In genomic region chr15:96349034-96349932, GRCh38 we compare ENCODE assay signal across 15 cellular contexts. TPM values are rescaled to one million over a fixed set of nuclear protein-coding genes. Genes with fewer than 3 reads are reported as not detected.
DNase-seq lines count a peak whose midpoint lies in the region; FAIRE-seq and TF ChIP-seq lines count a peak whose summit lies in the region.
"Had no signal": no experiment of that assay in that cellular context is flagged by ENCODE, and none has a peak within 500 bp of the region (broad histone marks: within the 10 kb centered on the region; RNA-seq: fewer than 3 reads in every experiment).

No MANE protein-coding gene starts in this region.

- DNase-seq in A673 (ENCODE audit: low spot score) = no peak
- no peak for DNase-seq in adipocyte (ENCODE audit: low read depth)
- DNase-seq in fibroblast of the aortic adventitia (ENCODE audit: low read depth) = peak; percentile 37
- no peak for DNase-seq in urothelium cell line (ENCODE audit: low spot score)
- no peak for DNase-seq in stimulated activated CD4-positive, alpha-beta T cell treated with anti-CD3 and anti-CD28 coated beads, Interleukin-4, amount 100 ng/mL, for 4 hours
- no peak for DNase-seq in HUDEP-2 (lab: John Stamatoyannopoulos, UW; ENCODE audit: unreplicated experiment in 76 of 76)
- DNase-seq in NCI-H774 (lab: John Stamatoyannopoulos, UW) = no peak
- DNase-seq: activated naive CD4-positive, alpha-beta T cell treated with anti-CD3 and anti-CD28 coated beads, Interleukin-2, amount 50 U/mL, for 16 hours; HCEC 1CT; naive B cell; NCI-H1105; WERI-Rb-1 had no signal

- H3K36me3 ChIP-seq in A673 (ENCODE audit: insufficient read depth, low read length, poor library complexity, severe bottlenecking) = no peaks in the 10 kb centered on the region
- H3K36me3 ChIP-seq in adipocyte (ENCODE audit: control insufficient read depth, insufficient read depth, low read length, severe bottlenecking) = peaks cover 18% of the 10 kb centered on the region
- H3K36me3 ChIP-seq in parathyroid adenoma (ENCODE audit: control insufficient read depth, insufficient read depth, low read length) = no peaks in the 10 kb centered on the region
- H3K36me3 ChIP-seq: WERI-Rb-1 had no signal

- intact Hi-C loops in A673 (cut with micrococcal nuclease; ENCODE audit: unreplicated experiment) = loop anchor here (5.0 to 10.0 kb wide), 2 partner anchors 1054 to 1092 kb away; no protein-coding TSS in a partner anchor

- H3K27ac ChIP-seq in A673 (ENCODE audit: low read depth, low read length, poor library complexity, severe bottlenecking) (peak overlapping the region; percentile 79), parathyroid adenoma (peak overlapping the region; percentile 96)
- H3K27ac ChIP-seq: WERI-Rb-1 had no signal

- no peak overlapping the region for H2AFZ ChIP-seq in parathyroid adenoma

- CTCF ChIA-PET in A673 (lab: Charles Lee) = interaction anchor here (0.7 kb wide), 2 partner anchors 72 to 896 kb away, joined by 3 to 4 read pairs; no protein-coding TSS in a partner anchor

- H3K4me2 ChIP-seq in parathyroid adenoma (ENCODE audit: low read length) = no peak overlapping the region

- POLR2A ChIA-PET in A673 (lab: Charles Lee; ENCODE audit: low non-redundant PET) = interaction anchor here (0.6 kb wide), 1 partner anchor 770 kb away, joined by 3 read pairs; no protein-coding TSS in a partner anchor

- H3K9me3 ChIP-seq in A673 (ENCODE audit: low read depth, low read length, poor library complexity, severe bottlenecking) = no peaks in the 10 kb centered on the region
- no peaks in the 10 kb centered on the region for H3K9me3 ChIP-seq in adipocyte (ENCODE audit: control insufficient read depth, low read length)
- H3K9me3 ChIP-seq in parathyroid adenoma (ENCODE audit: control insufficient read depth, low read length) = no peaks in the 10 kb centered on the region

- peaks cover 28% of the 10 kb centered on the region for H3K79me2 ChIP-seq in parathyroid adenoma

- no peak for FAIRE-seq in urothelium cell line (lab: Jason Lieb, UNC)
- FAIRE-seq: colon, K562 had no signal

- TF ChIP-seq CTCF in A673 (conservative IDR thresholded peaks at IDR 0.05; ENCODE audit: low read depth, low read length) (no peak), fibroblast of the aortic adventitia (IDR thresholded peaks at IDR 0.05; ENCODE audit: insufficient read depth, low read length) (no peak), parathyroid adenoma (IDR thresholded peaks at IDR 0.05) (no peak)

- H3K9ac ChIP-seq in adipocyte (ENCODE audit: low read length) (peak overlapping the region; percentile 99), parathyroid adenoma (peak overlapping the region; percentile 37)

- H3K27me3 ChIP-seq in A673 (replicated peaks; ENCODE audit: insufficient read depth, low read depth, low read length, poor library complexity) = no peaks in the 10 kb centered on the region
- no peaks in the 10 kb centered on the region for H3K27me3 ChIP-seq in adipocyte (replicated peaks; ENCODE audit: control insufficient read depth, insufficient read depth, low read length)
- no peaks in the 10 kb centered on the region for H3K27me3 ChIP-seq in parathyroid adenoma (ENCODE audit: control insufficient read depth, insufficient read depth, low read length)

- H3K4me1 ChIP-seq in A673 (ENCODE audit: insufficient read depth, low read length, poor library complexity, severe bottlenecking) (peaks cover 80% of the 10 kb centered on the region), adipocyte (ENCODE audit: control insufficient read depth, insufficient read depth, low read length) (peaks cover 56% of the 10 kb centered on the region), parathyroid adenoma (peaks cover 29% of the 10 kb centered on the region)

- BruUV-seq in A673 (replicated peaks; lab: Mats Ljungman, UMichigan) = no TSS peak

- H3K4me3 ChIP-seq in A673 (ENCODE audit: low read depth, low read length, poor library complexity, severe bottlenecking) (no peak overlapping the region), adipocyte (ENCODE audit: low read length) (peak overlapping the region; percentile 4), fibroblast of the aortic adventitia (ENCODE audit: low read depth, low read length) (no peak overlapping the region), parathyroid adenoma (ENCODE audit: low read depth, low read length) (no peak overlapping the region)
- H3K4me3 ChIP-seq: K562 had no signal

RNA-seq across cellular contexts. Expression of gene NR2F2, which starts 18.8 kb away (rescaled TPM):
- total RNA-seq in A673 (2021) (106 and 138 TPM in 2 replicates), fibroblast of the aortic adventitia (ENCODE audit: low replicate concordance) (15.5 and 20.2 TPM in 2 replicates)
